Comparison of ENCODE assay signal across 1 cellular context in the genomic region with DNA sequence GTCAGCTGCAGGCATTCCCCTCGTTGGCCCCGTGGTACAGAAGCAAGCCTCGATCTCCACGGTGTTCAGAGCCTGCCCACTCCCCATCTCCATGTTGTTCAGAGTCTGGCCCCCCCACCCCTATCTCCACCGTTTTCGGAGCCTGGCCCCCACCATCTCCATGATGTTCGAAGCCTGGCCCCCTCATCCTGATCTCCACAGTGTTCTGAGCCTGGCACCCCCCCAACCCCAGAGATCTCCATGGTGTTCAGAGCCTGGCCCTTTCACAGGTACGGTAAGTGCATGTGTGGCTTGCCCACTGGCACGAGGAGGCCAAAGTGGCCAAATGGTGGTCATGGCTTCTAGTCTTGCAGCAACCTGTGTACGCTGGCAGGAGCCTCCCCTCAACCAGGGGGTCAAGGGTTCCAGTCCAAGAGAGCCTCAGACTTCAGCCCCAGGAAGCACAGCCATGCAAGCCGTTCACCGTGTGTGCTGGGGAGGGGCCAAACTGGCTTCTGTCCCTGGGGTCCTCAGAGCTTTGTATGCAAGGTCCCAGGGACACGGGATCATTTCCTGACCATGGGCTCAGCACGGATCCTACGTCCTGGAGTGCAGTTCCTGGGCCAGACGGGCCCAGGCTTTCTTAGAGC.
TF ChIP-seq lines count a peak whose summit lies in the region.

No MANE protein-coding gene starts in this region.

TF ChIP-seq in SK-N-SH treated with all-trans-retinoic acid at 6 μM for 48 hours, 23 proteins besides CTCF, POLR2A, EP300 and RAD21 (continued from another document):
- TF ChIP-seq POU6F1 (CRISPR knock-in tag; IDR thresholded peaks at IDR 0.05; ENCODE audit: borderline replicate concordance, low read depth): no peak
- TF ChIP-seq TSHZ2 (CRISPR knock-in tag; IDR thresholded peaks at IDR 0.05): no peak
- no peak for TF ChIP-seq ZNF565 (CRISPR knock-in tag; conservative IDR thresholded peaks at IDR 0.05; ENCODE audit: low read depth)
- no peak for TF ChIP-seq ARNTL (CRISPR knock-in tag; IDR thresholded peaks at IDR 0.05; ENCODE audit: borderline replicate concordance, low read depth)
- no peak for TF ChIP-seq ZC3H10 (CRISPR knock-in tag; IDR thresholded peaks at IDR 0.05)
- TF ChIP-seq, protein P1, sequence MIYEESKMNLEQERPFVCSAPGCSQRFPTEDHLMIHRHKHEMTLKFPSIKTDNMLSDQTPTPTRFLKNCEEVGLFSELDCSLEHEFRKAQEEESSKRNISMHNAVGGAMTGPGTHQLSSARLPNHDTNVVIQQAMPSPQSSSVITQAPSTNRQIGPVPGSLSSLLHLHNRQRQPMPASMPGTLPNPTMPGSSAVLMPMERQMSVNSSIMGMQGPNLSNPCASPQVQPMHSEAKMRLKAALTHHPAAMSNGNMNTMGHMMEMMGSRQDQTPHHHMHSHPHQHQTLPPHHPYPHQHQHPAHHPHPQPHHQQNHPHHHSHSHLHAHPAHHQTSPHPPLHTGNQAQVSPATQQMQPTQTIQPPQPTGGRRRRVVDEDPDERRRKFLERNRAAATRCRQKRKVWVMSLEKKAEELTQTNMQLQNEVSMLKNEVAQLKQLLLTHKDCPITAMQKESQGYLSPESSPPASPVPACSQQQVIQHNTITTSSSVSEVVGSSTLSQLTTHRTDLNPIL (CRISPR knock-in tag; IDR thresholded peaks at IDR 0.05; ENCODE audit: low read depth): no peak
TF ChIP-seq in SK-N-SH treated with all-trans-retinoic acid at 6 μM for 48 hours: peak in this region for 0.
